23 cellular contexts compared by ENCODE assay signal in genomic region chr5:101174981-101175380, GRCh38.
"Had no signal": no experiment of that assay in that cellular context is flagged by ENCODE, and none has a peak within 500 bp of the region (broad histone marks: within the 10 kb centered on the region; RNA-seq: fewer than 3 reads in every experiment).

No MANE protein-coding gene starts in this region.

- H3K4me3 ChIP-seq: esophagus squamous epithelium, gastrocnemius medialis, heart right ventricle, left lung, lower lobe of right lung, mucosa of descending colon had no signal

- H3K27ac ChIP-seq: epithelial cell of prostate, esophagus squamous epithelium, gastrocnemius medialis, heart right ventricle, left lung, lower lobe of right lung had no signal

- DNase-seq: cortex of kidney; effector CD8-positive, alpha-beta T cell; effector memory CD8-positive, alpha-beta T cell; endodermal cell; erythroblast; esophagus squamous epithelium; foreskin fibroblast; foreskin melanocyte; gastrocnemius medialis; glutamatergic neuron; head of caudate nucleus; heart right ventricle; hippocampal formation; left cardiac atrium; left lung; left ventricle myocardium superior; lower lobe of right lung; mesenchymal stem cell; mucosa of descending colon; naive B cell; naive thymus-derived CD8-positive, alpha-beta T cell had no signal

- H3K36me3 ChIP-seq: esophagus squamous epithelium, gastrocnemius medialis, heart right ventricle, left lung, lower lobe of right lung had no signal

- H3K4me1 ChIP-seq: esophagus squamous epithelium, gastrocnemius medialis, heart right ventricle, left lung, lower lobe of right lung had no signal

- H3K27me3 ChIP-seq: esophagus squamous epithelium, gastrocnemius medialis, heart right ventricle, left lung had no signal

- ATAC-seq: effector memory CD8-positive, alpha-beta T cell; esophagus mucosa; gastrocnemius medialis; heart right ventricle; left cardiac atrium; left lung; left ventricle myocardium superior; lower lobe of right lung; mucosa of descending colon; naive thymus-derived CD8-positive, alpha-beta T cell had no signal

- H3K9me3 ChIP-seq: esophagus squamous epithelium, gastrocnemius medialis had no signal
